In the genomic region with DNA sequence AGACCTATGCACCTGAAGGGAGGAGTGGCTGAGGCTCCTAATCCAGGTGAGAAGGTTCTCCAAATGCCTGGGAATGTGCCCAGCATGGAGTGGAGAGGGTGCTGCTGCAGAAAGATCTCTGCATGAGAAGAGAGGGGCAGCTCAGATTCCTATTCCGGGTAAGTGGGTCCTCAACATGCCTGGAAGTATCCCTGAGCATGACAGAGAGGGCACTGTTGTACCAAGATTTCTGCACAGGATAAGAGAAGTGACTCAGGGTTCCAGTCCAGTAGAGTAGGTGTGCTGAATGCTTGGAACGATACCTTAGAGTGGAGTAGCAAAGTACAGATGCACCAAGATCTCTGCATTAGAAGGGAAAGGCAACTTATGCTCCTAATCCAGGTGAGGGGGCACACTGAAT, we compare ENCODE assay signal across 2 cellular contexts. TPM values are rescaled to one million over a fixed set of nuclear protein-coding genes. Genes with fewer than 3 reads are reported as not detected.
"Had no signal": no experiment of that assay in that cellular context is flagged by ENCODE, and none has a peak within 500 bp of the region (broad histone marks: within the 10 kb centered on the region; RNA-seq: fewer than 3 reads in every experiment).

No MANE protein-coding gene starts in this region.

RNA-seq across cellular contexts. Expression of gene CST1, which starts 15.8 kb away (rescaled TPM):
- total RNA-seq: G401, GM12878 had no signal

RNA-seq across cellular contexts. Expression of gene CST4, which starts 46.1 kb away (rescaled TPM):
- total RNA-seq: G401, GM12878 had no signal
